ENCODE assay signal across 1 cellular context in genomic region chr10:132942101-132942739, GRCh38.
TF ChIP-seq lines count a peak whose summit lies in the region.

Gene CFAP46 (minus strand): TSS chr10:132942570. CDS start chr10:132942484, 86 bp downstream.

TF ChIP-seq in HepG2, 621 proteins besides CTCF, POLR2A, EP300 and RAD21 (continued from another document and continues in another):
- TF ChIP-seq ARID4A (CRISPR knock-in tag; IDR thresholded peaks at IDR 0.05; ENCODE audit: borderline replicate concordance) (peak; percentile 78; the same call in 1 of the 2 replicates), ZMYM2 (CRISPR knock-in tag; IDR thresholded peaks at IDR 0.05) (no peak), GTF3A (CRISPR knock-in tag; conservative IDR thresholded peaks at IDR 0.05) (no peak), ATAD3A (CRISPR knock-in tag; IDR thresholded peaks at IDR 0.05) (no peak), ZNF20 (CRISPR knock-in tag; IDR thresholded peaks at IDR 0.05) (no peak), SAP130 (CRISPR knock-in tag; IDR thresholded peaks at IDR 0.05; ENCODE audit: low read depth) (peak; percentile 72), THAP11 (CRISPR knock-in tag; IDR thresholded peaks at IDR 0.05) (0 out of 2 replicates have a peak, but pooled peaks have one; percentile 23), ATF4 (CRISPR knock-in tag; IDR thresholded peaks at IDR 0.05) (no peak), HOXA9 (CRISPR knock-in tag; IDR thresholded peaks at IDR 0.05; ENCODE audit: borderline replicate concordance) (no peak), POGK (CRISPR knock-in tag; conservative IDR thresholded peaks at IDR 0.05) (no peak), HDAC1 (CRISPR knock-in tag; IDR thresholded peaks at IDR 0.05) (peak; percentile 74), TGIF2 (CRISPR knock-in tag; IDR thresholded peaks at IDR 0.05) (no peak), SIN3A (IDR thresholded peaks at IDR 0.05; ENCODE audit: borderline replicate concordance, low read depth, low read length) (peak; percentile 44; the same call in 1 of the 2 replicates), SIX4 (CRISPR knock-in tag; IDR thresholded peaks at IDR 0.05) (no peak), KMT2B (CRISPR knock-in tag; IDR thresholded peaks at IDR 0.05) (no peak), CEBPZ (IDR thresholded peaks at IDR 0.05; ENCODE audit: low read length) (no peak), MXD3 (CRISPR knock-in tag; IDR thresholded peaks at IDR 0.05) (peak; percentile 48; the same call in 1 of the 2 replicates), ETV5 (CRISPR knock-in tag; IDR thresholded peaks at IDR 0.05; ENCODE audit: borderline replicate concordance) (0 out of 2 replicates have a peak, but pooled peaks have one; percentile 11), ONECUT2 (CRISPR knock-in tag; IDR thresholded peaks at IDR 0.05) (no peak), FOXA3 (CRISPR knock-in tag; IDR thresholded peaks at IDR 0.05) (peak; percentile 12; the same call in 1 of the 2 replicates), SOX13 (IDR thresholded peaks at IDR 0.05) (no peak), SOX13 (CRISPR knock-in tag; conservative IDR thresholded peaks at IDR 0.05 in 1 of 2, IDR thresholded peaks at IDR 0.05 in 1 of 2) (no peak), HINFP (CRISPR knock-in tag; IDR thresholded peaks at IDR 0.05; ENCODE audit: low read depth) (peak; percentile 92), ZNF281 (CRISPR knock-in tag; IDR thresholded peaks at IDR 0.05; ENCODE audit: borderline replicate concordance) (peak; percentile 71), ZNF629 (CRISPR knock-in tag; conservative IDR thresholded peaks at IDR 0.05) (no peak), ZNF687 (CRISPR knock-in tag; IDR thresholded peaks at IDR 0.05) (peak; percentile 29; the same call in 1 of the 2 replicates), ZNF562 (CRISPR knock-in tag; IDR thresholded peaks at IDR 0.05; ENCODE audit: borderline replicate concordance) (no peak), HOXA3 (CRISPR knock-in tag; IDR thresholded peaks at IDR 0.05) (0 out of 2 replicates have a peak, but pooled peaks have one; percentile 26), KLF6 (CRISPR knock-in tag; IDR thresholded peaks at IDR 0.05) (no peak), ZNF660 (CRISPR knock-in tag; IDR thresholded peaks at IDR 0.05; ENCODE audit: borderline replicate concordance, low read depth) (no peak), HNF4A (CRISPR knock-in tag; IDR thresholded peaks at IDR 0.05) (no peak), CBX1 (IDR thresholded peaks at IDR 0.05; ENCODE audit: low read depth) (no peak), FOXO1 (CRISPR knock-in tag; IDR thresholded peaks at IDR 0.05) (no peak), ZNF607 (CRISPR knock-in tag; IDR thresholded peaks at IDR 0.05; ENCODE audit: borderline replicate concordance) (no peak), ZNF883 (CRISPR knock-in tag; IDR thresholded peaks at IDR 0.05; ENCODE audit: not compliant biosample characterization) (no peak), ZNF737 (CRISPR knock-in tag; IDR thresholded peaks at IDR 0.05; ENCODE audit: borderline replicate concordance) (no peak), ZNF232 (CRISPR knock-in tag; IDR thresholded peaks at IDR 0.05; ENCODE audit: borderline replicate concordance) (no peak), RFX1 (IDR thresholded peaks at IDR 0.05) (peak; percentile 70), ZNF720 (CRISPR knock-in tag; IDR thresholded peaks at IDR 0.05) (no peak), ZNF382 (CRISPR knock-in tag; IDR thresholded peaks at IDR 0.05; ENCODE audit: borderline replicate concordance) (no peak), SALL2 (CRISPR knock-in tag; IDR thresholded peaks at IDR 0.05) (peak; percentile 30; the same call in 1 of the 2 replicates)
